Comparison of ENCODE assay signal across 15 cellular contexts in the genomic region with DNA sequence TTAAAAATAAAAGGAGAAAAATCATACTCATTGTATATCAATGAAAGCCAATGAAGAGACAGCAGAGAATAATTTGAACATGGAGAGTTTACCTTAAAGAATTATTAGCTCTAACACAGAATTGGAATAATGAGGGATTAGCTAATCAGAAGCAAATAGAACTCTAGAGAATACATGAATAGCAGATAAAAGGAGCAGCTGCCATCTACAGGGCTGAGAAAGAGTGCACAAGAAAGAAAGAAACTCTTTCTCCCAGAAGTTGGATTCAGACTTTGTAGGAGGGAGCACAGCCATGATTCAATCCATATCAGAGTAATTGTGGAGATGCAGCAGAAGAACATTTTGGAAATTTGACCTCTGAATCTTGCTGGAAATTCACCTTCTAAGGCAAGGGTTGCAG.
DNase-seq lines count a peak whose midpoint lies in the region; ATAC-seq, FAIRE-seq and TF ChIP-seq lines count a peak whose summit lies in the region.
"Had no signal": no experiment of that assay in that cellular context is flagged by ENCODE, and none has a peak within 500 bp of the region (broad histone marks: within the 10 kb centered on the region; RNA-seq: fewer than 3 reads in every experiment).

No MANE protein-coding gene starts in this region.

- H3K36me3 ChIP-seq in Loucy (ENCODE audit: insufficient read depth, low read length) (no peaks in the 10 kb centered on the region), bronchial epithelial cell (ENCODE audit: control insufficient read depth, insufficient read depth, low read length) (no peaks in the 10 kb centered on the region)
- H3K36me3 ChIP-seq: thyroid gland had no signal

- FAIRE-seq in bronchial epithelial cell (lab: Jason Lieb, UNC) = no peak

- no peaks in the 10 kb centered on the region for H3K4me1 ChIP-seq in Loucy (ENCODE audit: insufficient read depth, low read length, poor library complexity, severe bottlenecking)
- H3K4me1 ChIP-seq: parathyroid adenoma, thyroid gland had no signal

- DNase-seq in NCI-H2171 treated with DMSO at 0.1 percent for 48 hours (lab: John Stamatoyannopoulos, UW) (peak; percentile 46), NCI-H2171 (lab: John Stamatoyannopoulos, UW) (no peak), bronchial epithelial cell (ENCODE audit: low read depth) (peak; percentile 2), KG1 (lab: John Stamatoyannopoulos, UW) (no peak), midbrain (lab: John Stamatoyannopoulos, UW) (no peak)
- no peak for DNase-seq in activated T-cell treated with anti-CD3 and anti-CD28 coated beads, Interleukin-2, amount 50 U/mL, for 4 hours
- DNase-seq: activated CD4-positive, CD25-positive, alpha-beta regulatory T cell; NCI-H1436; NK-92 treated with Interleukin-12 subunit alpha and Interleukin-12 subunit beta, amount 100 ng/mL, for 24 hours; thyroid gland had no signal

- H3K4me3 ChIP-seq in Loucy (ENCODE audit: low read length, poor library complexity, severe bottlenecking) (no peak overlapping the region), bronchial epithelial cell (ENCODE audit: low read depth, low read length) (no peak overlapping the region)
- H3K4me3 ChIP-seq: thyroid gland had no signal

- no peaks in the 10 kb centered on the region for H3K9me3 ChIP-seq in Loucy (ENCODE audit: insufficient read depth, low read depth, low read length)
- H3K9me3 ChIP-seq: thyroid gland had no signal

- no peaks in the 10 kb centered on the region for H3K27me3 Mint-ChIP-seq in nephron (ENCODE audit: low read depth)
- no peaks in the 10 kb centered on the region for H3K27me3 Mint-ChIP-seq in activated T-cell treated with anti-CD3 and anti-CD28 coated beads, Interleukin-2, amount 50 U/mL, for 4 hours (ENCODE audit: low read depth)

- no peak for ATAC-seq in activated T-cell treated with anti-CD3 and anti-CD28 coated beads, Interleukin-2, amount 50 U/mL, for 4 hours
- ATAC-seq: esophagus mucosa had no signal

- peaks cover 9% of the 10 kb centered on the region for H3K9me3 Mint-ChIP-seq in nephron
- H3K9me3 Mint-ChIP-seq in activated T-cell treated with anti-CD3 and anti-CD28 coated beads, Interleukin-2, amount 50 U/mL, for 4 hours = no peaks in the 10 kb centered on the region

- H3K4me2 ChIP-seq in Loucy (ENCODE audit: low read depth, low read length, poor library complexity, severe bottlenecking) = no peak overlapping the region

- H4K20me1 ChIP-seq in Loucy (ENCODE audit: insufficient read depth, low read length, poor library complexity, severe bottlenecking) = no peaks in the 10 kb centered on the region

- no peak overlapping the region for H3K4me3 Mint-ChIP-seq in nephron
- no peak overlapping the region for H3K4me3 Mint-ChIP-seq in activated T-cell treated with anti-CD3 and anti-CD28 coated beads, Interleukin-2, amount 50 U/mL, for 4 hours
- H3K4me3 Mint-ChIP-seq: mesothelial cell of epicardium had no signal

- H3F3A ChIP-seq in Loucy (ENCODE audit: low read depth) = no peaks in the 10 kb centered on the region

- TF ChIP-seq CTCF in Loucy (conservative IDR thresholded peaks at IDR 0.05; ENCODE audit: low read length) (peak; percentile 41), bronchial epithelial cell (IDR thresholded peaks at IDR 0.05; ENCODE audit: insufficient read depth, low read length, severe bottlenecking) (peak; percentile 18), nephron (IDR thresholded peaks at IDR 0.05; ENCODE audit: unreplicated experiment in 3 of 3) (peak in 2 of 3 experiments; percentile 20 to 23)

- H3K9me2 ChIP-seq in Loucy (replicated peaks; ENCODE audit: low read depth, low read length) = no peaks in the 10 kb centered on the region

- H3K27me3 ChIP-seq in Loucy (ENCODE audit: insufficient read depth, low read length, poor library complexity, severe bottlenecking) (no peaks in the 10 kb centered on the region), bronchial epithelial cell (ENCODE audit: control insufficient read depth, insufficient read depth, low read length) (no peaks in the 10 kb centered on the region)
- H3K27me3 ChIP-seq: thyroid gland had no signal

- H2AFZ ChIP-seq in Loucy (ENCODE audit: low read length) = peak overlapping the region; percentile 53; the same call in 1 of the 2 replicates
- H2AFZ ChIP-seq: parathyroid adenoma had no signal

- no peaks in the 10 kb centered on the region for H3K4me1 Mint-ChIP-seq in nephron
- H3K4me1 Mint-ChIP-seq in activated T-cell treated with anti-CD3 and anti-CD28 coated beads, Interleukin-2, amount 50 U/mL, for 4 hours (ENCODE audit: low read depth) = no peaks in the 10 kb centered on the region

- no peak overlapping the region for H3K9ac ChIP-seq in Loucy (ENCODE audit: low read depth, low read length, poor library complexity, severe bottlenecking)
- H3K9ac ChIP-seq: parathyroid adenoma had no signal

- no peak overlapping the region for H3K27ac Mint-ChIP-seq in nephron
- H3K27ac Mint-ChIP-seq: mesothelial cell of epicardium had no signal

- H3K36me3 Mint-ChIP-seq in nephron (ENCODE audit: low read depth) = no peaks in the 10 kb centered on the region
- no peaks in the 10 kb centered on the region for H3K36me3 Mint-ChIP-seq in activated T-cell treated with anti-CD3 and anti-CD28 coated beads, Interleukin-2, amount 50 U/mL, for 4 hours (ENCODE audit: insufficient read depth)

- no peaks in the 10 kb centered on the region for H3K79me2 ChIP-seq in Loucy (ENCODE audit: insufficient read depth, low read length)
- H3K79me2 ChIP-seq: parathyroid adenoma had no signal

Comparison
In these comparisons a context has a peak if more than half of its experiments do, and no peak if none do; other contexts are left out.
1. DNase-seq: peak in NCI-H2171 treated with DMSO at 0.1 percent for 48 hours (single experiment) and bronchial epithelial cell (single experiment); none in NCI-H2171 (single experiment), activated T-cell treated with anti-CD3 and anti-CD28 coated beads, Interleukin-2, amount 50 U/mL, for 4 hours (single experiment), KG1 (single experiment) and midbrain (single experiment).
2. Peak in every context shown above with its lines, with median percentiles within 50 percentile points of each other: CTCF ChIP-seq.